Comparison of ENCODE assay signal across 12 cellular contexts in genomic region chr6:110589865-110590513, GRCh38.
A peak's percentile ranks its signal among the peaks of the same experiment; 100 is the strongest.
DNase-seq lines count a peak whose midpoint lies in the region; ATAC-seq and TF ChIP-seq lines count a peak whose summit lies in the region.
"Had no signal": no experiment of that assay in that cellular context is flagged by ENCODE, and none has a peak within 500 bp of the region (broad histone marks: within the 10 kb centered on the region; RNA-seq: fewer than 3 reads in every experiment).

No MANE protein-coding gene starts in this region.

- CTCF ChIA-PET in activated CD8-positive, alpha-beta T cell treated with anti-CD3 and anti-CD28 coated beads for 36 hours (lab: Charles Lee): interaction anchor here (1.0 to 1.2 kb wide), 2 partner anchors 9 to 61 kb away, joined by 3 to 4 read pairs; no protein-coding TSS in a partner anchor

- peaks cover 0 to 2% of the 10 kb centered on the region in 2 donors for H3K4me1 Mint-ChIP-seq in effector memory CD8-positive, alpha-beta T cell (ENCODE audit: low read depth in 2 of 2)
- H3K4me1 Mint-ChIP-seq in activated CD8-positive, alpha-beta T cell treated with anti-CD3 and anti-CD28 coated beads for 36 hours (ENCODE audit: low read depth): no peaks in the 10 kb centered on the region

- no peaks in the 10 kb centered on the region for H3K27me3 Mint-ChIP-seq in effector memory CD8-positive, alpha-beta T cell
- no peaks in the 10 kb centered on the region for H3K27me3 Mint-ChIP-seq in activated CD8-positive, alpha-beta T cell treated with anti-CD3 and anti-CD28 coated beads for 36 hours

- intact Hi-C loops in activated CD8-positive, alpha-beta T cell treated with anti-CD3 and anti-CD28 coated beads for 36 hours (cut with micrococcal nuclease): no loop called here

- no peak for DNase-seq in effector memory CD8-positive, alpha-beta T cell
- DNase-seq in cortex of kidney (lab: John Stamatoyannopoulos, UW) (no peak), 8988T (no peak), SKM-1 treated with dmso at 0.1 percent for 144 hours (lab: John Stamatoyannopoulos, UW; ENCODE audit: unreplicated experiment) (no peak)
- no peak for DNase-seq in activated CD8-positive, alpha-beta T cell treated with anti-CD3 and anti-CD28 coated beads for 36 hours
- DNase-seq: cerebellar nuclear complex, DMS 273 treated with DMSO at 0.1 percent for 48 hours, NCI-H1694 had no signal

- no peak for TF ChIP-seq CTCF in activated CD8-positive, alpha-beta T cell treated with anti-CD3 and anti-CD28 coated beads for 36 hours (IDR thresholded peaks at IDR 0.05)

- H3K27ac Mint-ChIP-seq in effector memory CD8-positive, alpha-beta T cell: no peak overlapping the region
- H3K27ac Mint-ChIP-seq in activated CD8-positive, alpha-beta T cell treated with anti-CD3 and anti-CD28 coated beads for 36 hours: no peak overlapping the region

- no peaks in the 10 kb centered on the region for H3K36me3 Mint-ChIP-seq in effector memory CD8-positive, alpha-beta T cell (ENCODE audit: insufficient read depth)
- H3K36me3 Mint-ChIP-seq in activated CD8-positive, alpha-beta T cell treated with anti-CD3 and anti-CD28 coated beads for 36 hours (ENCODE audit: low read depth): no peaks in the 10 kb centered on the region

- H3K9me3 Mint-ChIP-seq in effector memory CD8-positive, alpha-beta T cell: peaks cover 0 to 2% of the 10 kb centered on the region in 2 donors
- peaks cover 5% of the 10 kb centered on the region for H3K9me3 Mint-ChIP-seq in activated CD8-positive, alpha-beta T cell treated with anti-CD3 and anti-CD28 coated beads for 36 hours

- H3K4me3 Mint-ChIP-seq in effector memory CD8-positive, alpha-beta T cell: no peak overlapping the region
- H3K4me3 Mint-ChIP-seq in activated CD8-positive, alpha-beta T cell treated with anti-CD3 and anti-CD28 coated beads for 36 hours: no peak overlapping the region

- POLR2A ChIA-PET in activated CD8-positive, alpha-beta T cell treated with anti-CD3 and anti-CD28 coated beads for 36 hours (lab: Charles Lee): no interaction called here

- peak; percentile 92 for ATAC-seq in GM18520 (IDR thresholded peaks at IDR 0.05; ENCODE audit: unreplicated experiment)
- ATAC-seq in GM21360 (IDR thresholded peaks at IDR 0.05; ENCODE audit: unreplicated experiment): peak; percentile 89
- ATAC-seq in HG03064 (IDR thresholded peaks at IDR 0.05; ENCODE audit: low read depth, unreplicated experiment): peak; percentile 84
- ATAC-seq in effector memory CD8-positive, alpha-beta T cell (replicated peaks): peak; percentile 42
- ATAC-seq in activated CD8-positive, alpha-beta T cell treated with anti-CD3 and anti-CD28 coated beads for 36 hours: no peak
- ATAC-seq: HCT116 had no signal
